In genomic region chr17:55054429-55054828, GRCh38 we compare ENCODE assay signal across 22 cellular contexts.
"Had no signal": no experiment of that assay in that cellular context is flagged by ENCODE, and none has a peak within 500 bp of the region (broad histone marks: within the 10 kb centered on the region; RNA-seq: fewer than 3 reads in every experiment).

No MANE protein-coding gene starts in this region.

- H2AFZ ChIP-seq: hepatocyte had no signal

- H3K27me3 Mint-ChIP-seq: naive B cell had no signal

- H3K27ac ChIP-seq: coronary artery, dorsolateral prefrontal cortex, esophagus muscularis mucosa, foreskin keratinocyte, gastroesophageal sphincter, heart left ventricle, hepatocyte, left lung, lower lobe of right lung had no signal

- ATAC-seq: gastroesophageal sphincter, heart left ventricle, left cardiac atrium, left lung, left ventricle myocardium superior, lower lobe of right lung, mucosa of descending colon had no signal

- H3K4me1 Mint-ChIP-seq: immature natural killer cell, naive B cell had no signal

- DNase-seq: dorsolateral prefrontal cortex; effector CD4-positive, alpha-beta T cell; effector memory CD4-positive, alpha-beta T cell; foreskin keratinocyte; heart left ventricle; hypothalamus; immature natural killer cell; left cardiac atrium; left lung; left ventricle myocardium superior; lower lobe of right lung; mucosa of descending colon; naive B cell had no signal

- H3K9me3 ChIP-seq: esophagus muscularis mucosa, gastroesophageal sphincter, left lung, lower lobe of right lung, mucosa of descending colon had no signal

- H3K4me1 ChIP-seq: esophagus muscularis mucosa, foreskin keratinocyte, gastroesophageal sphincter, heart left ventricle, left lung, lower lobe of right lung had no signal

- H3K4me3 Mint-ChIP-seq: immature natural killer cell, mesothelial cell of epicardium, naive B cell had no signal

- H3K4me2 ChIP-seq: hepatocyte had no signal

- H3K79me2 ChIP-seq: hepatocyte had no signal

- H3K27me3 ChIP-seq: dorsolateral prefrontal cortex, esophagus muscularis mucosa, foreskin keratinocyte, gastroesophageal sphincter, heart left ventricle, hepatocyte, left lung had no signal

- H3K4me3 ChIP-seq: coronary artery, dorsolateral prefrontal cortex, esophagus muscularis mucosa, gastroesophageal sphincter, heart left ventricle, hepatocyte, left lung, lower lobe of right lung, mucosa of descending colon had no signal

- FAIRE-seq: colon, endothelial cell of umbilical vein, frontal cortex, keratinocyte had no signal

- H3K36me3 ChIP-seq: esophagus muscularis mucosa, heart left ventricle, left lung, lower lobe of right lung had no signal

- H3K27ac Mint-ChIP-seq: immature natural killer cell, mesothelial cell of epicardium, naive B cell had no signal
